8 cellular contexts compared by ENCODE assay signal in genomic region chr6:155174576-155175174, GRCh38.
A peak's percentile ranks its signal among the peaks of the same experiment; 100 is the strongest.
DNase-seq lines count a peak whose midpoint lies in the region; ATAC-seq and TF ChIP-seq lines count a peak whose summit lies in the region.

No MANE protein-coding gene starts in this region.

- peaks cover 4% of the 10 kb centered on the region for H3F3A ChIP-seq in DOHH2 (ENCODE audit: control insufficient read depth, insufficient read depth)

- H3K4me1 ChIP-seq in DOHH2 (ENCODE audit: control insufficient read depth, low read length) (peaks cover 35% of the 10 kb centered on the region), endodermal cell (ENCODE audit: control insufficient read depth, insufficient read depth, low read length) (no peaks in the 10 kb centered on the region), thoracic aorta (ENCODE audit: control insufficient read depth in 1 of 2, low read depth in 2 of 2) (peaks cover 11 to 22% of the 10 kb centered on the region in 2 donors)

- no peak overlapping the region for H3K4me3 Mint-ChIP-seq in activated CD4-positive, alpha-beta memory T cell treated with anti-CD3 and anti-CD28 coated beads, Interleukin-2, amount 10 ng/mL, durations not matched to agents 7 days and 5 days
- H3K4me3 Mint-ChIP-seq in endodermal cell = no peak overlapping the region

- H3K9me2 ChIP-seq in DOHH2 (replicated peaks; ENCODE audit: control insufficient read depth, low read length) = no peaks in the 10 kb centered on the region

- H3K4me1 Mint-ChIP-seq in activated CD4-positive, alpha-beta memory T cell treated with anti-CD3 and anti-CD28 coated beads, Interleukin-2, amount 10 ng/mL, durations not matched to agents 7 days and 5 days = peaks cover 48% of the 10 kb centered on the region
- H3K4me1 Mint-ChIP-seq in endodermal cell = peaks cover 3% of the 10 kb centered on the region

- H3K36me3 Mint-ChIP-seq in activated CD4-positive, alpha-beta memory T cell treated with anti-CD3 and anti-CD28 coated beads, Interleukin-2, amount 10 ng/mL, durations not matched to agents 7 days and 5 days (ENCODE audit: low read depth) = no peaks in the 10 kb centered on the region
- H3K36me3 Mint-ChIP-seq in endodermal cell (ENCODE audit: low read depth) = no peaks in the 10 kb centered on the region

- H4K20me1 ChIP-seq in DOHH2 (ENCODE audit: control insufficient read depth, insufficient read depth, low read depth, low read length) = no peaks in the 10 kb centered on the region

- 59% methylated on average over 10 to 11 of the region's 11 CpGs for WGBS in endodermal cell (ENCODE audit: insufficient coverage in 1 of 2, insufficient read length in 1 of 2), 2 experiments

- H3K27ac ChIP-seq in DOHH2 (ENCODE audit: low read depth, low read length) = no peak overlapping the region
- H3K27ac ChIP-seq in endodermal cell (ENCODE audit: low read depth, low read length) = no peak overlapping the region
- H3K27ac ChIP-seq in thoracic aorta = no peak overlapping the region

- H3K27me3 ChIP-seq in DOHH2 (ENCODE audit: control insufficient read depth, low read length) = no peaks in the 10 kb centered on the region
- no peaks in the 10 kb centered on the region for H3K27me3 ChIP-seq in endodermal cell (ENCODE audit: control insufficient read depth, insufficient read depth, low read length, poor library complexity, severe bottlenecking)
- H3K27me3 ChIP-seq in thoracic aorta (replicated peaks; ENCODE audit: insufficient read depth) = no peaks in the 10 kb centered on the region

- H3K27ac Mint-ChIP-seq in activated CD4-positive, alpha-beta memory T cell treated with anti-CD3 and anti-CD28 coated beads, Interleukin-2, amount 10 ng/mL, durations not matched to agents 7 days and 5 days = peak overlapping the region; percentile 9
- peak overlapping the region; percentile 41 for H3K27ac Mint-ChIP-seq in endodermal cell

- POLR2A ChIA-PET in activated CD4-positive, alpha-beta memory T cell treated with anti-CD3 and anti-CD28 coated beads, Interleukin-2, amount 10 ng/mL, durations not matched to agents 7 days and 5 days (lab: Charles Lee) = interaction anchor here (1.2 kb wide), 1 partner anchor 21 kb away, joined by 6 read pairs; no protein-coding TSS in a partner anchor

- H3K4me2 ChIP-seq in DOHH2 (ENCODE audit: low read length) = no peak overlapping the region

- no peaks in the 10 kb centered on the region for H3K27me3 Mint-ChIP-seq in activated CD4-positive, alpha-beta memory T cell treated with anti-CD3 and anti-CD28 coated beads, Interleukin-2, amount 10 ng/mL, durations not matched to agents 7 days and 5 days
- no peaks in the 10 kb centered on the region for H3K27me3 Mint-ChIP-seq in endodermal cell (ENCODE audit: insufficient read depth)

- ATAC-seq in GM21576 (IDR thresholded peaks at IDR 0.05; ENCODE audit: unreplicated experiment) (peak; percentile 59), thoracic aorta (ENCODE audit: insufficient number of reproducible peaks, low FRiP score, low read depth) (peak; percentile 63)

- H3K79me2 ChIP-seq in DOHH2 (ENCODE audit: control insufficient read depth, low read length) = no peaks in the 10 kb centered on the region

- H3K9ac ChIP-seq in endodermal cell (ENCODE audit: extremely low read depth, low read length, poor library complexity, severe bottlenecking) = no peak overlapping the region

- H3K4me3 ChIP-seq in DOHH2 (ENCODE audit: low read length) (no peak overlapping the region), endodermal cell (ENCODE audit: low read length) (no peak overlapping the region), thoracic aorta (no peak overlapping the region)

- H3K9me3 Mint-ChIP-seq in activated CD4-positive, alpha-beta memory T cell treated with anti-CD3 and anti-CD28 coated beads, Interleukin-2, amount 10 ng/mL, durations not matched to agents 7 days and 5 days = no peaks in the 10 kb centered on the region
- H3K9me3 Mint-ChIP-seq in endodermal cell = no peaks in the 10 kb centered on the region

- CTCF ChIA-PET in activated CD4-positive, alpha-beta memory T cell treated with anti-CD3 and anti-CD28 coated beads, Interleukin-2, amount 10 ng/mL, durations not matched to agents 7 days and 5 days (lab: Charles Lee) = interaction anchor here (0.7 to 5.3 kb wide), 8 partner anchors 21 to 305 kb away, joined by 3 to 110 read pairs (median 5); no protein-coding TSS in a partner anchor

- TF ChIP-seq CTCF in DOHH2 (IDR thresholded peaks at IDR 0.05; ENCODE audit: low read depth, low read length, poor library complexity, severe bottlenecking) = peak; percentile 78
- TF ChIP-seq CTCF in endodermal cell (conservative IDR thresholded peaks at IDR 0.05) = peak; percentile 83
- peak; percentile 66 for TF ChIP-seq CTCF in thoracic aorta (IDR thresholded peaks at IDR 0.05)

- H3K9me3 ChIP-seq in DOHH2 (ENCODE audit: control insufficient read depth, insufficient read depth, low read length) (no peaks in the 10 kb centered on the region), endodermal cell (ENCODE audit: control insufficient read depth, low read length) (no peaks in the 10 kb centered on the region), thoracic aorta (no peaks in the 10 kb centered on the region)

- peak; percentile 84 for DNase-seq in HT1080 (ENCODE audit: low read depth)
- DNase-seq in NCI-H82 (lab: John Stamatoyannopoulos, UW) = peak; percentile 96
- DNase-seq in activated CD4-positive, alpha-beta memory T cell treated with anti-CD3 and anti-CD28 coated beads, Interleukin-2, amount 10 ng/mL, durations not matched to agents 7 days and 5 days = peak; percentile 72
- peak; percentile 88 for DNase-seq in endodermal cell
- DNase-seq in middle frontal gyrus (ENCODE audit: extremely low spot score, low spot score) = peak; percentile 80
- peak; percentile 9 for DNase-seq in thoracic aorta (ENCODE audit: low spot score)

- no peaks in the 10 kb centered on the region for H3K36me3 ChIP-seq in DOHH2 (ENCODE audit: control insufficient read depth, low read length)
- H3K36me3 ChIP-seq in endodermal cell (ENCODE audit: control insufficient read depth, insufficient read depth, low read length) = peaks cover 6% of the 10 kb centered on the region
- H3K36me3 ChIP-seq in thoracic aorta = no peaks in the 10 kb centered on the region

Comparison
In these comparisons a context has a peak if more than half of its experiments do, and no peak if none do; other contexts are left out.
1. DNase-seq: peak in every context shown above with its lines; median percentile 96 in NCI-H82; 88 in endodermal cell; 84 in HT1080; 80 in middle frontal gyrus; 72 in activated CD4-positive, alpha-beta memory T cell treated with anti-CD3 and anti-CD28 coated beads, Interleukin-2, amount 10 ng/mL, durations not matched to agents 7 days and 5 days; 9 in thoracic aorta.